1 cellular context compared by ENCODE assay signal in the genomic region with DNA sequence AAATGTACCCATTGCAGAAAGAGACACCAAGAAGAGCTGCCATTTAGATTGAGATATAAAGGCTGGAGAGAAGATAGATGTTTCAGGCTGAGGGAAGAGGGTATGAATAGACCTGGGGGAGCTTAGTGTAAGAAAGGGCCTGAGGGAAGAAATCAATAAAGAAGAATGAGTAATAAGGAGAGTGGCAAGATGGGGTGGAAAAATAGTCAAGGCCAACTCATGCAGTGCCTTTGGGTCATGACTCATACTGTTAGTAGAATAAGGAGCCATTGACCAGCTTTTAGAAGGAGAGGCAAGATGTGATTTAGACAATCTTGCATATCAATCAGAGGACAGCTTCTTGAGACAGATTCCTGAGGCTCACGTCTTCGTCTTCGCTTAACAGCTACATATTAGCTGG.
TF ChIP-seq lines count a peak whose summit lies in the region.

No MANE protein-coding gene starts in this region.

TF ChIP-seq in IMR-90, 13 proteins besides CTCF, POLR2A, EP300 and RAD21:
- TF ChIP-seq, protein P1, sequence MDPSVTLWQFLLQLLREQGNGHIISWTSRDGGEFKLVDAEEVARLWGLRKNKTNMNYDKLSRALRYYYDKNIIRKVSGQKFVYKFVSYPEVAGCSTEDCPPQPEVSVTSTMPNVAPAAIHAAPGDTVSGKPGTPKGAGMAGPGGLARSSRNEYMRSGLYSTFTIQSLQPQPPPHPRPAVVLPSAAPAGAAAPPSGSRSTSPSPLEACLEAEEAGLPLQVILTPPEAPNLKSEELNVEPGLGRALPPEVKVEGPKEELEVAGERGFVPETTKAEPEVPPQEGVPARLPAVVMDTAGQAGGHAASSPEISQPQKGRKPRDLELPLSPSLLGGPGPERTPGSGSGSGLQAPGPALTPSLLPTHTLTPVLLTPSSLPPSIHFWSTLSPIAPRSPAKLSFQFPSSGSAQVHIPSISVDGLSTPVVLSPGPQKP (IDR thresholded peaks at IDR 0.05; ENCODE audit: borderline replicate concordance, low read depth, low read length), result no peak
- no peak for TF ChIP-seq RFX5 (IDR thresholded peaks at IDR 0.05; ENCODE audit: low read depth, low read length)
- 0 out of 2 replicates have a peak, but pooled peaks have one; percentile 47 for TF ChIP-seq FOS (IDR thresholded peaks at IDR 0.05; ENCODE audit: low read depth, low read length)
TF ChIP-seq in IMR-90: peak in this region for 1.
